ENCODE assay signal across 8 cellular contexts in the genomic region with DNA sequence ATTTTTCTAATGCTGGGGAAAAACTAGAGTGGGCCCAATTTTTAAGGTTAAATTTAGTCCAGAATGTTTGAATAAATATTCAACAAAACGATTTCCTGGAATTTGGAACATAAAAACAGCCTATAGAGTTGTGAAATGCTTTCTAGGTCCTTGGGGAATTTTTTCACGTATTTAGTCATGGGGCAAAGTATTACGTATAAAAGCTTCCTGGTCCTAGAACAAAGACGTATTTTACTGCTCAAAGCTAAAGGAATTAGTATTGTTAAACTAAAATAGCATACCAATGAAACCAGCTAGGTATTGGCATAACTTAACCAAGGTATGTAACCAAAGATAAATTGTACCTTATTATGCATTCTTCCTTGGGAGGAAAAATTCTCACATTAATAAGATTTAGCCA. TPM values are rescaled to one million over a fixed set of nuclear protein-coding genes. Genes with fewer than 3 reads are reported as not detected.
DNase-seq lines count a peak whose midpoint lies in the region; ATAC-seq and TF ChIP-seq lines count a peak whose summit lies in the region.

No MANE protein-coding gene starts in this region.

- H3K4me2 ChIP-seq in BLaER1 (peak overlapping the region; percentile 83), KMS-11 (peak overlapping the region; percentile 90)

- H3K79me2 ChIP-seq in KMS-11 (ENCODE audit: insufficient read depth, low read depth), result peaks cover 7% of the 10 kb centered on the region; the same call in 1 of the 2 replicates

- no peak for ATAC-seq in naive thymus-derived CD8-positive, alpha-beta T cell
- no peak for ATAC-seq in HG02642 (IDR thresholded peaks at IDR 0.05; ENCODE audit: poor library complexity, unreplicated experiment)

- H3K27ac Mint-ChIP-seq in naive thymus-derived CD8-positive, alpha-beta T cell, result peak overlapping the region in 1 of 10 donors; percentile 69

- no peaks in the 10 kb centered on the region for H3K27me3 ChIP-seq in BLaER1
- no peaks in the 10 kb centered on the region for H3K27me3 ChIP-seq in KMS-11 (ENCODE audit: insufficient read depth, low read depth)

- H3K4me1 Mint-ChIP-seq in naive thymus-derived CD8-positive, alpha-beta T cell, result peaks cover 6 to 69% (median 15%) of the 10 kb centered on the region in 4 donors

- peaks cover 14 to 19% (median 17%) of the 10 kb centered on the region in 5 donors for H3K27me3 Mint-ChIP-seq in naive thymus-derived CD8-positive, alpha-beta T cell

- POLR2A ChIA-PET in naive thymus-derived CD8-positive, alpha-beta T cell (lab: Charles Lee), result interaction anchor here (1.3 kb wide), 1 partner anchor 24 kb away, joined by 5 read pairs; no protein-coding TSS in a partner anchor

- no peaks in the 10 kb centered on the region for H3K36me3 Mint-ChIP-seq in naive thymus-derived CD8-positive, alpha-beta T cell

- H3K4me1 ChIP-seq in BLaER1 (peaks cover 20% of the 10 kb centered on the region), KMS-11 (ENCODE audit: low read depth, poor library complexity, severe bottlenecking) (peaks cover 12% of the 10 kb centered on the region)

- peaks cover 35% of the 10 kb centered on the region; the same call in 1 of the 2 replicates for H4K20me1 ChIP-seq in BLaER1
- H4K20me1 ChIP-seq in KMS-11 (ENCODE audit: insufficient read depth), result no peaks in the 10 kb centered on the region

- H3K36me3 ChIP-seq in BLaER1, result peaks cover 8% of the 10 kb centered on the region; the same call in 1 of the 2 replicates
- no peaks in the 10 kb centered on the region for H3K36me3 ChIP-seq in KMS-11 (ENCODE audit: insufficient read depth)

- peaks cover 12% of the 10 kb centered on the region; the same call in 1 of the 2 replicates for H3K9me3 ChIP-seq in BLaER1

- peak overlapping the region in 9 of 10 donors; percentile 72 to 92 (median 86) for H3K4me3 Mint-ChIP-seq in naive thymus-derived CD8-positive, alpha-beta T cell

- H3K27ac ChIP-seq in BLaER1 (no peak overlapping the region), KMS-11 (no peak overlapping the region)

- peak overlapping the region; percentile 93; the same call in 1 of the 2 replicates for H3K9ac ChIP-seq in BLaER1
- peak overlapping the region; percentile 73; the same call in 1 of the 2 replicates for H3K9ac ChIP-seq in KMS-11

- H3K9me3 Mint-ChIP-seq in naive thymus-derived CD8-positive, alpha-beta T cell, result no peaks in the 10 kb centered on the region

- peak overlapping the region; percentile 82 for H3K4me3 ChIP-seq in BLaER1
- no peak overlapping the region for H3K4me3 ChIP-seq in KMS-11 (IDR thresholded peaks at IDR 0.05; ENCODE audit: insufficient read depth, low read depth, low read length)

- H2AFZ ChIP-seq in KMS-11 (ENCODE audit: low read depth), result peak overlapping the region; percentile 97

- DNase-seq in dermis blood vessel endothelial cell (peak; percentile 71), NCI-H526 treated with DMSO at 0.1 percent for 48 hours (lab: John Stamatoyannopoulos, UW) (no peak), DMS 273 treated with DMSO at 0.1 percent for 48 hours (lab: John Stamatoyannopoulos, UW) (no peak)
- no peak for DNase-seq in naive thymus-derived CD8-positive, alpha-beta T cell
- no peak for DNase-seq in stimulated activated CD4-positive, alpha-beta T cell treated with anti-CD3 and anti-CD28 coated beads, Interleukin-12 subunit alpha, Interleukin-12 subunit beta, amount 100 ng/mL, for 4 hours

- no peak for TF ChIP-seq CTCF in KMS-11 (conservative IDR thresholded peaks at IDR 0.05; ENCODE audit: low read depth, low read length)

RNA-seq across cellular contexts. Expression of a gene that starts 1.6 kb away (rescaled TPM):
- 42.2 and 90.0 TPM in 2 replicates for total RNA-seq in dermis blood vessel endothelial cell
- total RNA-seq in naive thymus-derived CD8-positive, alpha-beta T cell, result 1 to 10 TPM; 4.9 to 5.3 TPM
- 1 to 10 TPM in 2 of 3 donors, under 1 TPM in 1; 0.27 to 1.4 (median 1.0) TPM for polyA plus RNA-seq in naive thymus-derived CD8-positive, alpha-beta T cell
